In the genomic region with DNA sequence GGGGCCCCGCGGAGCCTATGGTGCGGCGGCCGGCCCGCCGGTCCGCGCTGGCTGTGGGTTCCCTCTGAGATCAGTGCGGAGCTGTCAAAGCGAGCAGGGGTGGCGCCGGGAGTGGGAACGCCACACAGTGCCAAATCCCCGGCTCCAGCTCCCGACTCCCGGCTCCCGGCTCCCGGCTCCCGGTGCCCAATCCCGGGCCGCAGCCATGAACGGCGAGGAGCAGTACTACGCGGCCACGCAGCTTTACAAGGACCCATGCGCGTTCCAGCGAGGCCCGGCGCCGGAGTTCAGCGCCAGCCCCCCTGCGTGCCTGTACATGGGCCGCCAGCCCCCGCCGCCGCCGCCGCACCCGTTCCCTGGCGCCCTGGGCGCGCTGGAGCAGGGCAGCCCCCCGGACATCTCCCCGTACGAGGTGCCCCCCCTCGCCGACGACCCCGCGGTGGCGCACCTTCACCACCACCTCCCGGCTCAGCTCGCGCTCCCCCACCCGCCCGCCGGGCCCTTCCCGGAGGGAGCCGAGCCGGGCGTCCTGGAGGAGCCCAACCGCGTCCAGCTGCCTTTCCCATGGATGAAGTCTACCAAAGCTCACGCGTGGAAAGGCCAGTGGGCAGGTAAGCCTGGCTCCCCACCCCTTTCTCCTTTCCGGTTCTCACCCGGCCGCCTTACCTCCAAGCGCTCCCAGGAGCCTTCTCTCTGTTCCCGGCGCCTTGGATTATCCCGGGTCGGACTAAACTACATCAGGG, we compare ENCODE assay signal across 8 cellular contexts. TPM values are rescaled to one million over a fixed set of nuclear protein-coding genes. Genes with fewer than 3 reads are reported as not detected.
DNase-seq lines count a peak whose midpoint lies in the region; ATAC-seq and TF ChIP-seq lines count a peak whose summit lies in the region.

A gene (plus strand): TSS at position 67 of the 743 bp plus-strand sequence. CDS start 139 bp downstream, at position 206.

- H3K27me3 Mint-ChIP-seq in central memory CD8-positive, alpha-beta T cell: peaks cover 86% of the 10 kb centered on the region

- H3K4me3 Mint-ChIP-seq in central memory CD8-positive, alpha-beta T cell: peak within 1 kb of the TSS; percentile 60

- H3K9me3 ChIP-seq in muscle layer of duodenum (ENCODE audit: control insufficient read depth in 1 of 2, low read length in 2 of 2): no peaks in the 10 kb centered on the region

- H3K36me3 ChIP-seq in muscle layer of duodenum (ENCODE audit: control insufficient read depth in 1 of 2, insufficient read depth in 2 of 2, low read length in 2 of 2): no peaks in the 10 kb centered on the region

- peaks cover 7% of the 10 kb centered on the region for H3K36me3 Mint-ChIP-seq in central memory CD8-positive, alpha-beta T cell (ENCODE audit: insufficient read depth)

- no peak for TF ChIP-seq CTCF in HL-60 (IDR thresholded peaks at IDR 0.05; ENCODE audit: insufficient read depth, low read length)

- H3K4me1 ChIP-seq in muscle layer of duodenum (ENCODE audit: control insufficient read depth in 1 of 2, insufficient read depth in 2 of 2, low read length in 2 of 2): peaks cover 0 to 52% of the 10 kb centered on the region in 2 donors

- DNase-seq in DMS153 treated with DMSO at 0.1 percent for 48 hours (lab: John Stamatoyannopoulos, UW; ENCODE audit: unreplicated experiment) (peak; percentile 62), HL-60 (ENCODE audit: low read depth in 1 of 2, low spot score in 1 of 2) (no peak), posterior vena cava (ENCODE audit: low spot score) (no peak), NCI-H2029 (lab: John Stamatoyannopoulos, UW) (no peak), H4 (ENCODE audit: low spot score) (no peak), amniotic stem cell (lab: John Stamatoyannopoulos, UW) (no peak)
- no peak for DNase-seq in central memory CD8-positive, alpha-beta T cell (ENCODE audit: low spot score in 2 of 2)

- H3K27ac Mint-ChIP-seq in central memory CD8-positive, alpha-beta T cell (ENCODE audit: low read depth): no peak within 1 kb of the TSS

- H3K27ac ChIP-seq in HL-60 (replicated peaks) (no peak within 1 kb of the TSS), muscle layer of duodenum (ENCODE audit: low read length) (peak within 1 kb of the TSS; percentile 78)

- H3K4me1 Mint-ChIP-seq in central memory CD8-positive, alpha-beta T cell: peaks cover 29% of the 10 kb centered on the region

- no peaks in the 10 kb centered on the region for H3K9me3 Mint-ChIP-seq in central memory CD8-positive, alpha-beta T cell

- peak within 1 kb of the TSS; percentile 43; the same call in 1 of the 2 replicates for H3K4me3 ChIP-seq in HL-60 (replicated peaks; ENCODE audit: insufficient read depth, low read length)
- H3K4me3 ChIP-seq in muscle layer of duodenum (ENCODE audit: low read depth in 1 of 2, low read length in 2 of 2): peak within 1 kb of the TSS; percentile 62 to 70

- no peak for ATAC-seq in central memory CD8-positive, alpha-beta T cell (replicated peaks; ENCODE audit: extremely low read depth, poor library complexity, severe bottlenecking)

- H3K27me3 ChIP-seq in HL-60 (ENCODE audit: insufficient read depth, poor library complexity, severe bottlenecking) (peaks cover 96% of the 10 kb centered on the region), muscle layer of duodenum (ENCODE audit: low read depth, low read length) (peaks cover 63% of the 10 kb centered on the region)

- intact Hi-C loops in posterior vena cava (cut with DNase I): no loop called here

RNA-seq across cellular contexts. Expression of the gene that starts here (rescaled TPM):
- not detected for total RNA-seq in posterior vena cava
- not detected in 2 replicates for total RNA-seq in H4 (2014; rRNA removed; shearing (Covaris generic))
